ENCODE assay signal across 10 cellular contexts in the genomic region with DNA sequence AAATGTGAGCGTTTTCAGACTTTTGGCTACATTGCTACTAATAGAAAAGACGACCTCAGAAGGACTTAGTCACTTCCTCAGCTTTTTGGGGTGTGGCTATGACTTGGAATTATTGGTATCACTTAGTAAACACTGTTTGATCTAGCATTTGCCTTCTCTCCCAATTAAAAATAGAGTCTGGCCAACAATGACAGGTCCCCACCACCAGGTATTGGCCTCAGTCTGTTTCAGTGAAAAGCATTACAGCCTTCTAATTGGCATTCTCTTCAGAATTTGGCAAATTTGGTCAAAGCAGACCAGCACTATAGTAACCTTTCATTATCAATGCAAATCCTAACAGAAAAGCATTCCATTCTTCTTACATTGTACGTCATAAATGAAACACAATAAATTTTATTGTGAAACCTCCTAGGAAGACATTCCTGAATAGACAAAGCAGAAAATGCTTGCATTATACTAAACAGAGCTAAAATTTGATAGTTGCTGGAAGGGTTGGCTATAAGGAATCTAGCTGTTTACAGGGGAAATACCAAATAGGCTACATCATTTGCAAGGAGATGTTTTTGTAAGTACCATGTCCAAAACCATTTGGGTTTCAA.
A peak's percentile ranks its signal among the peaks of the same experiment; 100 is the strongest.
DNase-seq lines count a peak whose midpoint lies in the region; ATAC-seq and TF ChIP-seq lines count a peak whose summit lies in the region.
"Had no signal": no experiment of that assay in that cellular context is flagged by ENCODE, and none has a peak within 500 bp of the region (broad histone marks: within the 10 kb centered on the region; RNA-seq: fewer than 3 reads in every experiment).

No MANE protein-coding gene starts in this region.

- peak overlapping the region in 1 of 5 donors; percentile 29 for H3K9ac ChIP-seq in subcutaneous abdominal adipose tissue (ENCODE audit: low read length in 5 of 5)

- peak; percentile 91 for DNase-seq in HFF-Myc (ENCODE audit: extremely low read depth, low read depth)
- peak; percentile 55 to 93 for DNase-seq in SW 1271 (lab: John Stamatoyannopoulos, UW)
- no peak for DNase-seq in activated CD8-positive, alpha-beta memory T cell treated with anti-CD3 and anti-CD28 coated beads for 24 hours
- DNase-seq in OCI-M2 (lab: John Stamatoyannopoulos, UW; ENCODE audit: unreplicated experiment): no peak
- DNase-seq: activated B cell treated with CpG ODN at 0.5 μM for 24 hours; NCI-H2029; stimulated activated CD4-positive, alpha-beta T cell treated with anti-CD3 and anti-CD28 coated beads, Interleukin-4, amount 100 ng/mL, for 4 hours had no signal

- peak overlapping the region in 3 of 4 donors; percentile 15 to 53 (median 44) for H3K27ac ChIP-seq in gastroesophageal sphincter
- peak overlapping the region; percentile 74 for H3K27ac ChIP-seq in subcutaneous abdominal adipose tissue (ENCODE audit: low read depth, low read length)

- no peak for TF ChIP-seq EP300 in gastroesophageal sphincter (IDR thresholded peaks at IDR 0.05)

- no peak for TF ChIP-seq POLR2A in gastroesophageal sphincter (IDR thresholded peaks at IDR 0.05)

- 26 to 42% methylated on average over 3 of the region's 3 CpGs for WGBS in gastroesophageal sphincter (ENCODE audit: low coverage in 1 of 2), 2 donors

- H3K36me3 ChIP-seq in gastroesophageal sphincter (no peaks in the 10 kb centered on the region), subcutaneous abdominal adipose tissue (ENCODE audit: control insufficient read depth in 5 of 5, insufficient read depth in 5 of 5, low read length in 5 of 5) (no peaks in the 10 kb centered on the region)

- no peaks in the 10 kb centered on the region for H3K27me3 ChIP-seq in gastroesophageal sphincter
- no peaks in the 10 kb centered on the region for H3K27me3 ChIP-seq in subcutaneous abdominal adipose tissue (ENCODE audit: control insufficient read depth in 5 of 5, insufficient read depth in 4 of 5, low read length in 5 of 5)

- H3K9me3 ChIP-seq in gastroesophageal sphincter: no peaks in the 10 kb centered on the region
- peaks cover 0 to 1% (median 0%) of the 10 kb centered on the region in 5 donors for H3K9me3 ChIP-seq in subcutaneous abdominal adipose tissue (ENCODE audit: control insufficient read depth in 5 of 5, low read length in 5 of 5)

- no peak for ATAC-seq in gastroesophageal sphincter
- ATAC-seq in HG03108 (IDR thresholded peaks at IDR 0.05; ENCODE audit: unreplicated experiment): no peak

- H3K4me3 ChIP-seq in HFF-Myc (replicated peaks; ENCODE audit: low read depth, low read length) (peak overlapping the region; percentile 26), gastroesophageal sphincter (no peak overlapping the region), subcutaneous abdominal adipose tissue (ENCODE audit: low read depth in 1 of 5, low read length in 5 of 5) (peak overlapping the region in 1 of 5 donors; percentile 35)

- peaks cover 0 to 14% (median 3%) of the 10 kb centered on the region in 3 donors for H3K4me1 ChIP-seq in gastroesophageal sphincter
- peaks cover 0 to 44% (median 25%) of the 10 kb centered on the region in 5 donors for H3K4me1 ChIP-seq in subcutaneous abdominal adipose tissue (ENCODE audit: control insufficient read depth in 5 of 5, insufficient read depth in 5 of 5, low read length in 5 of 5)

- no peak for TF ChIP-seq CTCF in HFF-Myc (IDR thresholded peaks at IDR 0.05; ENCODE audit: low read depth, low read length, missing control alignments)
- TF ChIP-seq CTCF in gastroesophageal sphincter (IDR thresholded peaks at IDR 0.05): no peak

Comparison
In these comparisons a context has a peak if more than half of its experiments do, and no peak if none do; other contexts are left out.
1. DNase-seq: peak in HFF-Myc (single experiment) and SW 1271 (2 of 2); none in activated CD8-positive, alpha-beta memory T cell treated with anti-CD3 and anti-CD28 coated beads for 24 hours (single experiment) and OCI-M2 (single experiment).